Comparison of ENCODE assay signal across 8 cellular contexts in the genomic region with DNA sequence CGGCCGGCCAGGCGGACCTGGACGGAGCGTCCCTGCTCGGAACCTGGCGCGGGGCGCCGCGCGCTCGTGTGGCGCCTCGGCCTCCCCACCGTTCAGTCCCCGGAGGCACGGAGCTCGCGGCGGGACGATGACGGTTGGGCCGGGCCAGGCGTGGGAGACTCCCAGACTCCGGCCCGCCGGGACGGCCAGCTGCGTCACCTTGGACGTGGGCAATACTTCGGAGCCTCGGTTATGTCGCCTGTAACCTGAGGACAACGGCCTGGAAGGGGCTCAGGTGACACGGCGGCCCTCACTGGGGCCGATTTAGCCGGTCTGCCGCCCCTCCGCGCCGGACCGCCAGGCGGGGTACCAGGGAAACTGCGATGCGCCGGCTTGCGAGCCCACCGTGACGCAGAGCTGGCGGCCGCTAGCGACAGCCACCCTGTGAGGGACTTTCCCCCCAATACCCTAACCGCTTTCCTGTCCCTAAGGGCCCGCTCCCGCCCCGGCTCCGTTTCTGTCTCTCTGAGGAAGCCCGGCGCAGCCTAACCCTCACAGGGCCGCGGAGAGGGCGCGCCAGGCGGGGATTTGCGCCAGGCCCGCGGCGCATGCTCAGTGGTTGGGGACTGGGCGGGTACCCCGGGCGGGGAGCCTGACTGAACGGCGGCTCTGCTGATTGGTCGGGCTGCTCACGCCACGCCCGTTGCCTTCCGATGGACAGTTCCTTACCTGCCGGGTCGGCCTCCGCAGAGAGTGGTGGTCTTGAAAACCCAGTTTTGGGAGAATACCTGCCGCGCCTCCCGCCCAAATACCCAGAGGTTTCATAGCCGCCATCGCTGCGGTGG.
A peak's percentile ranks its signal among the peaks of the same experiment; 100 is the strongest.
DNase-seq lines count a peak whose midpoint lies in the region; ATAC-seq and TF ChIP-seq lines count a peak whose summit lies in the region.

No MANE protein-coding gene starts in this region.

- peak overlapping the region; percentile 94 for H3K4me2 ChIP-seq in hepatocyte

- ATAC-seq in HG02759 (IDR thresholded peaks at IDR 0.05; ENCODE audit: unreplicated experiment) (peak; percentile 80), aorta (ENCODE audit: low FRiP score) (peak; percentile 97)

- H3K79me2 ChIP-seq in hepatocyte = peaks cover 21% of the 10 kb centered on the region

- no peaks in the 10 kb centered on the region for H4K20me1 ChIP-seq in hepatocyte (ENCODE audit: insufficient read depth, poor library complexity, severe bottlenecking)

- H3K4me1 ChIP-seq in hepatocyte (ENCODE audit: insufficient read depth) (peaks cover 7% of the 10 kb centered on the region), aorta (ENCODE audit: control insufficient read depth in 1 of 2, insufficient read depth in 2 of 2, low read length in 2 of 2) (peaks cover 0 to 2% of the 10 kb centered on the region in 2 donors)

- no peaks in the 10 kb centered on the region for H3K9me2 ChIP-seq in hepatocyte (replicated peaks; ENCODE audit: insufficient read depth)

- H3K36me3 ChIP-seq in hepatocyte (replicated peaks; ENCODE audit: insufficient read depth, low read depth) (no peaks in the 10 kb centered on the region), aorta (ENCODE audit: control insufficient read depth in 1 of 2, insufficient read depth in 2 of 2, low read length in 1 of 2) (no peaks in the 10 kb centered on the region)

- intact Hi-C loops in aorta (cut with DNase I) = loop anchor here in 1 of 2 donors (2.0 kb wide), 1 partner anchor 113 kb away; the partner anchor contains the start of gene UBAC2

- H3K4me3 ChIP-seq in GM12875 (ENCODE audit: low read depth, low read length) (peak overlapping the region; percentile 54), hepatocyte (peak overlapping the region; percentile 85), aorta (ENCODE audit: low read length in 2 of 2) (peak overlapping the region; percentile 78 to 89)

- H3K9me3 ChIP-seq in hepatocyte (ENCODE audit: low read depth) (no peaks in the 10 kb centered on the region), aorta (ENCODE audit: control insufficient read depth, low read length) (no peaks in the 10 kb centered on the region)

- peak; percentile 87 for DNase-seq in NCI-H1436 (lab: John Stamatoyannopoulos, UW)
- DNase-seq in T-helper 9 cell = peak; percentile 91
- peak; percentile 95 for DNase-seq in astrocyte of the hippocampus (ENCODE audit: low read depth, low spot score)
- DNase-seq in hepatocyte (ENCODE audit: low spot score) = peak; percentile 93
- DNase-seq in renal cortical epithelial cell (ENCODE audit: low read depth) = peak; percentile 65
- peak; percentile 93 to 96 for DNase-seq in aorta

- WGBS in hepatocyte (ENCODE audit: low lambda C conversion rate, missing lambda C conversion rate) = under 1% methylated on average over 78 of the region's 89 CpGs
- WGBS in aorta, 2 donors = 0 to 1% methylated on average over 58 to 89 of the region's 89 CpGs

- peak overlapping the region; percentile 81 for H3K27ac ChIP-seq in hepatocyte
- peak overlapping the region; percentile 86 for H3K27ac ChIP-seq in aorta (ENCODE audit: low read depth in 1 of 2, low read length in 2 of 2)

- peaks cover 8% of the 10 kb centered on the region for H3K27me3 ChIP-seq in hepatocyte
- no peaks in the 10 kb centered on the region for H3K27me3 ChIP-seq in aorta (ENCODE audit: control insufficient read depth in 1 of 2, insufficient read depth in 2 of 2, low read length in 1 of 2)

- TF ChIP-seq CTCF in GM12875 (IDR thresholded peaks at IDR 0.05; ENCODE audit: borderline replicate concordance, insufficient read depth, low read depth, low read length) (0 out of 2 replicates have a peak, but pooled peaks have one; percentile 10), hepatocyte (IDR thresholded peaks at IDR 0.05; ENCODE audit: poor library complexity) (peak; percentile 32)

- H2AFZ ChIP-seq in hepatocyte = peak overlapping the region; percentile 97

Comparison
In these comparisons a context has a peak if more than half of its experiments do, and no peak if none do; other contexts are left out.
1. Peak in every context shown above with its lines: DNase-seq, ATAC-seq, H3K4me3 ChIP-seq and H3K27ac ChIP-seq.